In the genomic region with DNA sequence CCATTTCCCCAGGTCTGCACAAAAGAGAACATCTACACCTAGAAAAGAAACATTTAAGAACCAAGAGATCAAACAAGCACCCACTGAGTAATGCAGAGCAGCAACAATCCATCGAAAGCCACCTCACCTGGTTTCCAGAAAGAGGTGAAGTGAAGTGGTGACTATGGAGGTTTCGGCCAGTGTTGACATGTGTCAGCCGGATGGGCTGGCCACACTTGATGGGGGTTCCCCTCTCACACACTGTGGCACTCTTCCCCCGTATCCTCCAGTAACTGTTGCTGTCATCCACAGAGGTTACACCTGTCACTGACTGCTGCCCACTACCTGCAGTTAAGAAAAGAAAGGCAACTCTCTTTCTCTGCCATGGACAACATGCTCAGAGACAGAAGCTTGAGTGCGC, we compare ENCODE assay signal across 21 cellular contexts. TPM values are rescaled to one million over a fixed set of nuclear protein-coding genes. Genes with fewer than 3 reads are reported as not detected.
DNase-seq lines count a peak whose midpoint lies in the region; ATAC-seq, FAIRE-seq and TF ChIP-seq lines count a peak whose summit lies in the region.
"Had no signal": no experiment of that assay in that cellular context is flagged by ENCODE, and none has a peak within 500 bp of the region (broad histone marks: within the 10 kb centered on the region; RNA-seq: fewer than 3 reads in every experiment).

No MANE protein-coding gene starts in this region.

- no peaks in the 10 kb centered on the region for H3K9me3 Mint-ChIP-seq in natural killer cell
- H3K9me3 Mint-ChIP-seq: CD4-positive, CD25-positive, alpha-beta regulatory T cell had no signal

- no peak overlapping the region for H3K4me3 Mint-ChIP-seq in T-helper 17 cell
- no peak overlapping the region for H3K4me3 Mint-ChIP-seq in natural killer cell

- no peak overlapping the region for H3K27ac ChIP-seq in HepG2 (ENCODE audit: extremely low read length, insufficient read depth, low read length)
- no peak overlapping the region for H3K27ac ChIP-seq in right lobe of liver
- H3K27ac ChIP-seq in hepatocyte: no peak overlapping the region

- no TSS peak for BruUV-seq in HepG2 (replicated peaks; lab: Mats Ljungman, UMichigan)

- no peak overlapping the region for H3K4me2 ChIP-seq in HepG2 (ENCODE audit: low read depth, low read length)
- H3K4me2 ChIP-seq in hepatocyte: no peak overlapping the region

- TF ChIP-seq CTCF in HepG2 (CRISPR knock-in tag; IDR thresholded peaks at IDR 0.05) (no peak), right lobe of liver (IDR thresholded peaks at IDR 0.05) (no peak), natural killer cell (IDR thresholded peaks at IDR 0.05) (no peak), hepatocyte (IDR thresholded peaks at IDR 0.05; ENCODE audit: poor library complexity) (no peak)

- no peak for TF ChIP-seq EP300 in HepG2 (IDR thresholded peaks at IDR 0.05; ENCODE audit: low read depth in 2 of 2, low read length in 2 of 2)
- TF ChIP-seq EP300 in HepG2 (CRISPR knock-in tag; IDR thresholded peaks at IDR 0.05; ENCODE audit: borderline replicate concordance): no peak

- H3K27me3 ChIP-seq in HepG2 (ENCODE audit: control insufficient read depth in 1 of 2, insufficient read depth in 2 of 2, low read length in 2 of 2): no peaks in the 10 kb centered on the region
- no peaks in the 10 kb centered on the region for H3K27me3 ChIP-seq in right lobe of liver
- no peaks in the 10 kb centered on the region for H3K27me3 ChIP-seq in hepatocyte

- H3K36me3 Mint-ChIP-seq in T-helper 17 cell (ENCODE audit: low read depth) (peaks cover 5% of the 10 kb centered on the region), natural killer cell (no peaks in the 10 kb centered on the region)

- no peak for TF ChIP-seq RAD21 in HepG2 (CRISPR knock-in tag; IDR thresholded peaks at IDR 0.05)

- H3K36me3 ChIP-seq in HepG2 (replicated peaks in 1 of 2; ENCODE audit: control insufficient read depth in 1 of 2, insufficient read depth in 2 of 2, low read length in 2 of 2): peaks cover 3 to 8% of the 10 kb centered on the region in 2 experiments; a peak in 4 of 5 replicates
- peaks cover 0 to 19% (median 2%) of the 10 kb centered on the region in 4 donors for H3K36me3 ChIP-seq in right lobe of liver
- H3K36me3 ChIP-seq in hepatocyte (replicated peaks; ENCODE audit: insufficient read depth, low read depth): no peaks in the 10 kb centered on the region

- in situ Hi-C loops in HepG2 (cut with HindIII; ENCODE audit: extremely low pct_ligation_motif_present, low pct_unique_long_range_greater_than_20kb): no loop called here

- no peak overlapping the region for H3K9ac ChIP-seq in HepG2 (ENCODE audit: insufficient read depth, low read depth, low read length)

- no peaks in the 10 kb centered on the region for H3K9me2 ChIP-seq in hepatocyte (replicated peaks; ENCODE audit: insufficient read depth)

- H3K9me3 ChIP-seq in HepG2 (ENCODE audit: low read length) (no peaks in the 10 kb centered on the region), right lobe of liver (no peaks in the 10 kb centered on the region), T-helper 17 cell (ENCODE audit: control insufficient read depth, low read length, poor library complexity, severe bottlenecking) (no peaks in the 10 kb centered on the region), hepatocyte (ENCODE audit: low read depth) (no peaks in the 10 kb centered on the region)
- H3K9me3 ChIP-seq: Caco-2 had no signal

- FAIRE-seq in HepG2 (lab: Jason Lieb, UNC): no peak
- FAIRE-seq: GM12891 had no signal

- POLR2A ChIA-PET in HepG2 (lab: Yijun Ruan, JAX): no interaction called here

- H3K79me2 ChIP-seq in HepG2 (ENCODE audit: insufficient read depth, low read length) (peaks cover 10% of the 10 kb centered on the region), hepatocyte (peaks cover 70% of the 10 kb centered on the region)

- no peak for TF ChIP-seq POLR2A in HepG2 (IDR thresholded peaks at IDR 0.05; ENCODE audit: insufficient read depth in 1 of 2, low read depth in 2 of 2, low read length in 2 of 2)
- no peak for TF ChIP-seq POLR2A in right lobe of liver (IDR thresholded peaks at IDR 0.05)

- peak overlapping the region; percentile 53 for H3K27ac Mint-ChIP-seq in T-helper 17 cell
- H3K27ac Mint-ChIP-seq in natural killer cell: peak overlapping the region; percentile 2 to 35

- H3K27me3 Mint-ChIP-seq in T-helper 17 cell: no peaks in the 10 kb centered on the region
- H3K27me3 Mint-ChIP-seq in natural killer cell (ENCODE audit: low read depth in 2 of 2): no peaks in the 10 kb centered on the region
- H3K27me3 Mint-ChIP-seq: CD4-positive, CD25-positive, alpha-beta regulatory T cell had no signal

- no peak overlapping the region for H2AFZ ChIP-seq in HepG2 (ENCODE audit: low read length)
- H2AFZ ChIP-seq in hepatocyte: no peak overlapping the region

- H3K4me3 ChIP-seq in HepG2 (replicated peaks in 1 of 3; ENCODE audit: insufficient read depth in 1 of 3, low read depth in 2 of 3, low read length in 3 of 3) (no peak overlapping the region), right lobe of liver (no peak overlapping the region), hepatocyte (no peak overlapping the region)

- intact Hi-C loops in HepG2 (cut with micrococcal nuclease; ENCODE audit: unreplicated experiment) (no loop called here), right lobe of liver (cut with DNase I) (no loop called here), natural killer cell (cut with micrococcal nuclease) (no loop called here)

- CTCF ChIA-PET in HepG2 (lab: Yijun Ruan, JAX; ENCODE audit: low intra/inter-chr PET ratio, low total read pairs): no interaction called here

- H3K4me1 Mint-ChIP-seq in T-helper 17 cell (peaks cover 17% of the 10 kb centered on the region), natural killer cell (peaks cover 5 to 15% of the 10 kb centered on the region in 2 donors)

- DNase-seq in HepG2 (ENCODE audit: low spot score): no peak
- DNase-seq in right lobe of liver: no peak
- no peak for DNase-seq in T-helper 17 cell
- DNase-seq in natural killer cell: no peak
- no peak for DNase-seq in hepatocyte (ENCODE audit: low spot score)
- DNase-seq in NCI-H2029 treated with DMSO at 0.1 percent for 48 hours (lab: John Stamatoyannopoulos, UW): no peak
- no peak for DNase-seq in NCI-H524 (lab: John Stamatoyannopoulos, UW)
- DNase-seq: CD4-positive, CD25-positive, alpha-beta regulatory T cell; DMS 273 treated with DMSO at 0.1 percent for 48 hours; DMS79 treated with DMSO at 0.1 percent for 48 hours; GOT3; HCEC 1CT; KG1; NCI-H1105; NCI-H146; NCI-H2029; NCI-H345; NCI-H526; Right ventricle myocardium superior had no signal

- H4K20me1 ChIP-seq in HepG2 (ENCODE audit: insufficient read depth, low read length) (no peaks in the 10 kb centered on the region), hepatocyte (ENCODE audit: insufficient read depth, poor library complexity, severe bottlenecking) (no peaks in the 10 kb centered on the region)

- H3K4me1 ChIP-seq in HepG2 (ENCODE audit: insufficient read depth, low read length) (peaks cover 11% of the 10 kb centered on the region), right lobe of liver (no peaks in the 10 kb centered on the region), hepatocyte (ENCODE audit: insufficient read depth) (peaks cover under 1% of the 10 kb centered on the region)
- H3K4me1 ChIP-seq: Caco-2 had no signal

- 100% methylated on average over 5 of the region's 5 CpGs for WGBS in HepG2 (ENCODE audit: low lambda C conversion rate)
- WGBS in right lobe of liver (ENCODE audit: insufficient coverage, low coverage, low lambda C conversion rate, missing lambda C conversion rate): 92% methylated on average over 5 of the region's 5 CpGs
- WGBS in hepatocyte (ENCODE audit: low lambda C conversion rate, missing lambda C conversion rate): 99% methylated on average over 5 of the region's 5 CpGs

- ATAC-seq in HepG2 (no peak), right lobe of liver (no peak), T-helper 17 cell (no peak), natural killer cell (peak in 1 of 3 donors; percentile 20)

RNA-seq across cellular contexts. Expression of gene SDF2, which starts 6.5 kb away (rescaled TPM):
- total RNA-seq in HepG2 (2016; rRNA removed; fragmentation: Illumina TruSeq; extraction: Trizol) (39.1 and 58.2 TPM in 2 replicates), right lobe of liver (10 to 100 TPM; 24.6 to 31.8 (median 26.4) TPM), T-helper 17 cell (10 to 100 TPM; 31.5 to 38.5 TPM), natural killer cell (10 to 100 TPM; 53.0 to 65.3 (median 53.7) TPM), hepatocyte (77.4 and 78.6 TPM in 2 replicates)
- 11.6 and 16.0 TPM in 2 replicates for total RNA-seq in HepG2 (2016; cell fraction: cytosol; rRNA removed; fragmentation: Illumina TruSeq; extraction: Trizol; ENCODE audit: low read depth)
- total RNA-seq in HepG2 (2016; cell fraction: insoluble cytoplasmic fraction; rRNA removed; fragmentation: Illumina TruSeq; extraction: Trizol): 42.4 and 63.3 TPM in 2 replicates
- total RNA-seq in HepG2 (2016; cell fraction: membrane; rRNA removed; fragmentation: Illumina TruSeq; extraction: Trizol): 23.7 and 24.7 TPM in 2 replicates
- 43.5 and 51.7 TPM in 2 replicates for total RNA-seq in HepG2 (2016; cell fraction: nucleus; rRNA removed; fragmentation: Illumina TruSeq; extraction: Trizol)
- polyA plus RNA-seq in HepG2 (2011; rRNA removed) (58.4 and 61.2 TPM in 2 replicates), hepatocyte (123 and 148 TPM in 2 replicates)
- polyA plus RNA-seq in HepG2 (2011; cell fraction: cytosol; rRNA removed): 59.3 and 65.1 TPM in 2 replicates
- 24.0 and 30.6 TPM in 2 replicates for polyA plus RNA-seq in HepG2 (2011; cell fraction: nucleus; rRNA removed)
- polyA plus RNA-seq in HepG2 (2012): 36.3 and 49.1 TPM in 2 replicates
- polyA plus RNA-seq in HepG2 (2016; cell fraction: cytosol; fragmentation: Illumina TruSeq; extraction: Trizol; ENCODE audit: low read depth): 10.7 and 11.1 TPM in 2 replicates
- 34.5 and 36.3 TPM in 2 replicates for polyA plus RNA-seq in HepG2 (2016; cell fraction: insoluble cytoplasmic fraction; fragmentation: Illumina TruSeq; extraction: Trizol; ENCODE audit: low read depth)
- polyA plus RNA-seq in HepG2 (2016; cell fraction: membrane; fragmentation: Illumina TruSeq; extraction: Trizol; ENCODE audit: low read depth): 16.8 and 18.4 TPM in 2 replicates
- polyA plus RNA-seq in HepG2 (2016; cell fraction: nucleus; fragmentation: Illumina TruSeq; extraction: Trizol; ENCODE audit: insufficient read depth, low read depth): 87.7 and 89.2 TPM in 2 replicates
- 42.9 and 55.0 TPM in 2 replicates for polyA minus RNA-seq in HepG2 (2011; rRNA and poly(A)+ RNA removed; ENCODE audit: low replicate concordance)
- 19.1 and 20.8 TPM in 2 replicates for polyA minus RNA-seq in HepG2 (2011; cell fraction: cytosol; rRNA and poly(A)+ RNA removed)
- polyA minus RNA-seq in HepG2 (2011; cell fraction: nucleus; rRNA and poly(A)+ RNA removed): 14.3 and 19.9 TPM in 2 replicates

RNA-seq across cellular contexts. Expression of gene SUPT6H, which starts 6.8 kb away (rescaled TPM):
- total RNA-seq in HepG2 (2016; rRNA removed; fragmentation: Illumina TruSeq; extraction: Trizol) (39.9 TPM in 2 replicates), right lobe of liver (10 to 100 TPM; 28.8 to 38.0 (median 34.0) TPM), T-helper 17 cell (100 to 1,000 TPM; 136 to 139 TPM), natural killer cell (100 to 1,000 TPM; 170 to 184 (median 177) TPM), hepatocyte (48.8 and 50.8 TPM in 2 replicates)
- total RNA-seq in HepG2 (2016; cell fraction: cytosol; rRNA removed; fragmentation: Illumina TruSeq; extraction: Trizol; ENCODE audit: low read depth): 11.6 and 12.4 TPM in 2 replicates
- total RNA-seq in HepG2 (2016; cell fraction: insoluble cytoplasmic fraction; rRNA removed; fragmentation: Illumina TruSeq; extraction: Trizol): 35.6 and 40.5 TPM in 2 replicates
- total RNA-seq in HepG2 (2016; cell fraction: membrane; rRNA removed; fragmentation: Illumina TruSeq; extraction: Trizol): 14.0 and 14.2 TPM in 2 replicates
- 44.5 and 52.4 TPM in 2 replicates for total RNA-seq in HepG2 (2016; cell fraction: nucleus; rRNA removed; fragmentation: Illumina TruSeq; extraction: Trizol)
- polyA plus RNA-seq in HepG2 (2011; rRNA removed) (32.7 and 38.0 TPM in 2 replicates), hepatocyte (32.6 and 34.3 TPM in 2 replicates)
- 15.3 and 15.7 TPM in 2 replicates for polyA plus RNA-seq in HepG2 (2011; cell fraction: cytosol; rRNA removed)
- polyA plus RNA-seq in HepG2 (2011; cell fraction: nucleus; rRNA removed): 43.4 and 50.4 TPM in 2 replicates
- 37.9 and 44.2 TPM in 2 replicates for polyA plus RNA-seq in HepG2 (2012)
- 1.8 and 2.1 TPM in 2 replicates for polyA plus RNA-seq in HepG2 (2016; cell fraction: cytosol; fragmentation: Illumina TruSeq; extraction: Trizol; ENCODE audit: low read depth)
- 25.9 and 35.1 TPM in 2 replicates for polyA plus RNA-seq in HepG2 (2016; cell fraction: insoluble cytoplasmic fraction; fragmentation: Illumina TruSeq; extraction: Trizol; ENCODE audit: low read depth)
- 3.2 and 4.2 TPM in 2 replicates for polyA plus RNA-seq in HepG2 (2016; cell fraction: membrane; fragmentation: Illumina TruSeq; extraction: Trizol; ENCODE audit: low read depth)
- 83.1 and 98.8 TPM in 2 replicates for polyA plus RNA-seq in HepG2 (2016; cell fraction: nucleus; fragmentation: Illumina TruSeq; extraction: Trizol; ENCODE audit: insufficient read depth, low read depth)
- 95.5 and 107 TPM in 2 replicates for polyA minus RNA-seq in HepG2 (2011; rRNA and poly(A)+ RNA removed; ENCODE audit: low replicate concordance)
- polyA minus RNA-seq in HepG2 (2011; cell fraction: cytosol; rRNA and poly(A)+ RNA removed): 25.8 and 29.5 TPM in 2 replicates
- polyA minus RNA-seq in HepG2 (2011; cell fraction: nucleus; rRNA and poly(A)+ RNA removed): 70.4 and 73.5 TPM in 2 replicates

RNA-seq across cellular contexts. Expression of gene BLTP2, which starts 10.2 kb away (rescaled TPM):
- total RNA-seq in HepG2 (2016; rRNA removed; fragmentation: Illumina TruSeq; extraction: Trizol) (61.0 and 66.7 TPM in 2 replicates), right lobe of liver (10 to 100 TPM; 33.2 to 90.3 (median 47.1) TPM), T-helper 17 cell (100 to 1,000 TPM; 136 to 153 TPM), natural killer cell (100 to 1,000 TPM; 169 to 199 (median 188) TPM), hepatocyte (74.1 and 82.4 TPM in 2 replicates)
- 15.2 and 17.0 TPM in 2 replicates for total RNA-seq in HepG2 (2016; cell fraction: cytosol; rRNA removed; fragmentation: Illumina TruSeq; extraction: Trizol; ENCODE audit: low read depth)
- total RNA-seq in HepG2 (2016; cell fraction: insoluble cytoplasmic fraction; rRNA removed; fragmentation: Illumina TruSeq; extraction: Trizol): 55.0 and 65.2 TPM in 2 replicates
- total RNA-seq in HepG2 (2016; cell fraction: membrane; rRNA removed; fragmentation: Illumina TruSeq; extraction: Trizol): 30.2 and 33.4 TPM in 2 replicates
- 78.3 and 94.2 TPM in 2 replicates for total RNA-seq in HepG2 (2016; cell fraction: nucleus; rRNA removed; fragmentation: Illumina TruSeq; extraction: Trizol)
- polyA plus RNA-seq in HepG2 (2011; rRNA removed) (66.9 and 80.9 TPM in 2 replicates), hepatocyte (38.3 and 40.1 TPM in 2 replicates)
- polyA plus RNA-seq in HepG2 (2011; cell fraction: cytosol; rRNA removed): 44.0 and 51.2 TPM in 2 replicates
- 89.5 and 92.9 TPM in 2 replicates for polyA plus RNA-seq in HepG2 (2011; cell fraction: nucleus; rRNA removed)
- polyA plus RNA-seq in HepG2 (2012): 31.4 and 42.7 TPM in 2 replicates
- polyA plus RNA-seq in HepG2 (2016; cell fraction: cytosol; fragmentation: Illumina TruSeq; extraction: Trizol; ENCODE audit: low read depth): 3.4 and 3.8 TPM in 2 replicates
- 35.5 and 38.3 TPM in 2 replicates for polyA plus RNA-seq in HepG2 (2016; cell fraction: insoluble cytoplasmic fraction; fragmentation: Illumina TruSeq; extraction: Trizol; ENCODE audit: low read depth)
- 10.5 and 13.3 TPM in 2 replicates for polyA plus RNA-seq in HepG2 (2016; cell fraction: membrane; fragmentation: Illumina TruSeq; extraction: Trizol; ENCODE audit: low read depth)
- polyA plus RNA-seq in HepG2 (2016; cell fraction: nucleus; fragmentation: Illumina TruSeq; extraction: Trizol; ENCODE audit: insufficient read depth, low read depth): 83.5 and 84.1 TPM in 2 replicates
- polyA minus RNA-seq in HepG2 (2011; rRNA and poly(A)+ RNA removed; ENCODE audit: low replicate concordance): 349 and 803 TPM in 2 replicates
- 64.7 and 67.6 TPM in 2 replicates for polyA minus RNA-seq in HepG2 (2011; cell fraction: cytosol; rRNA and poly(A)+ RNA removed)
- 119 and 145 TPM in 2 replicates for polyA minus RNA-seq in HepG2 (2011; cell fraction: nucleus; rRNA and poly(A)+ RNA removed)

RNA-seq across cellular contexts. Expression of gene RSKR, which starts 41.2 kb away (rescaled TPM):
- total RNA-seq in HepG2 (2016; rRNA removed; fragmentation: Illumina TruSeq; extraction: Trizol): 1.9 and 5.0 TPM in 2 replicates
- 0.62 and 1.0 TPM in 2 replicates for total RNA-seq in HepG2 (2016; cell fraction: cytosol; rRNA removed; fragmentation: Illumina TruSeq; extraction: Trizol; ENCODE audit: low read depth)
- total RNA-seq in HepG2 (2016; cell fraction: insoluble cytoplasmic fraction; rRNA removed; fragmentation: Illumina TruSeq; extraction: Trizol): 0.83 and 5.2 TPM in 2 replicates
- total RNA-seq in HepG2 (2016; cell fraction: membrane; rRNA removed; fragmentation: Illumina TruSeq; extraction: Trizol): 0.48 and 0.93 TPM in 2 replicates
- 12.3 and 13.9 TPM in 2 replicates for total RNA-seq in HepG2 (2016; cell fraction: nucleus; rRNA removed; fragmentation: Illumina TruSeq; extraction: Trizol)
- polyA plus RNA-seq in HepG2 (2011; rRNA removed): 8.6 and 10.4 TPM in 2 replicates
- polyA plus RNA-seq in HepG2 (2011; cell fraction: cytosol; rRNA removed): 1.6 TPM in 2 replicates
- polyA plus RNA-seq in HepG2 (2011; cell fraction: nucleus; rRNA removed): 39.0 and 41.5 TPM in 2 replicates
- polyA plus RNA-seq in HepG2 (2012): 3.7 and 5.6 TPM in 2 replicates
- polyA plus RNA-seq in HepG2 (2016; cell fraction: cytosol; fragmentation: Illumina TruSeq; extraction: Trizol; ENCODE audit: low read depth): 0.03 TPM in 1 of 2 replicates, not detected in the other
- polyA plus RNA-seq in HepG2 (2016; cell fraction: insoluble cytoplasmic fraction; fragmentation: Illumina TruSeq; extraction: Trizol; ENCODE audit: low read depth): 0.70 and 1.3 TPM in 2 replicates
- 0.22 and 0.43 TPM in 2 replicates for polyA plus RNA-seq in HepG2 (2016; cell fraction: membrane; fragmentation: Illumina TruSeq; extraction: Trizol; ENCODE audit: low read depth)
- 33.1 and 34.5 TPM in 2 replicates for polyA plus RNA-seq in HepG2 (2016; cell fraction: nucleus; fragmentation: Illumina TruSeq; extraction: Trizol; ENCODE audit: insufficient read depth, low read depth)
- polyA minus RNA-seq in HepG2 (2011; rRNA and poly(A)+ RNA removed; ENCODE audit: low replicate concordance): 12.9 and 33.2 TPM in 2 replicates
- polyA minus RNA-seq in HepG2 (2011; cell fraction: cytosol; rRNA and poly(A)+ RNA removed): 1.1 and 2.8 TPM in 2 replicates
- polyA minus RNA-seq in HepG2 (2011; cell fraction: nucleus; rRNA and poly(A)+ RNA removed): 27.9 and 31.6 TPM in 2 replicates
- total RNA-seq in right lobe of liver: 1 to 10 TPM; 1.5 to 7.3 (median 4.2) TPM
- total RNA-seq in T-helper 17 cell: 1 to 10 TPM; 8.1 to 8.8 TPM
- total RNA-seq in natural killer cell: 10 to 100 TPM in 2 of 3 donors, 1 to 10 TPM in 1; 10.0 to 14.6 (median 14.0) TPM
- 4.6 and 5.3 TPM in 2 replicates for total RNA-seq in hepatocyte
- polyA plus RNA-seq in hepatocyte: 1.6 and 2.2 TPM in 2 replicates

RNA-seq across cellular contexts. Expression of gene SPAG5, which starts 56.3 kb away (rescaled TPM):
- total RNA-seq in HepG2 (2016; rRNA removed; fragmentation: Illumina TruSeq; extraction: Trizol): 98.0 and 105 TPM in 2 replicates
- total RNA-seq in HepG2 (2016; cell fraction: cytosol; rRNA removed; fragmentation: Illumina TruSeq; extraction: Trizol; ENCODE audit: low read depth): 14.6 and 16.2 TPM in 2 replicates
- total RNA-seq in HepG2 (2016; cell fraction: insoluble cytoplasmic fraction; rRNA removed; fragmentation: Illumina TruSeq; extraction: Trizol): 98.5 and 112 TPM in 2 replicates
- 35.4 and 39.1 TPM in 2 replicates for total RNA-seq in HepG2 (2016; cell fraction: membrane; rRNA removed; fragmentation: Illumina TruSeq; extraction: Trizol)
- 89.1 and 95.8 TPM in 2 replicates for total RNA-seq in HepG2 (2016; cell fraction: nucleus; rRNA removed; fragmentation: Illumina TruSeq; extraction: Trizol)
- 28.2 and 41.4 TPM in 2 replicates for polyA plus RNA-seq in HepG2 (2011; rRNA removed)
- 22.7 and 32.5 TPM in 2 replicates for polyA plus RNA-seq in HepG2 (2011; cell fraction: cytosol; rRNA removed)
- polyA plus RNA-seq in HepG2 (2011; cell fraction: nucleus; rRNA removed): 69.4 and 110 TPM in 2 replicates
- polyA plus RNA-seq in HepG2 (2012): 16.1 and 27.4 TPM in 2 replicates
- 9.9 and 10.2 TPM in 2 replicates for polyA plus RNA-seq in HepG2 (2016; cell fraction: cytosol; fragmentation: Illumina TruSeq; extraction: Trizol; ENCODE audit: low read depth)
- 92.8 and 96.1 TPM in 2 replicates for polyA plus RNA-seq in HepG2 (2016; cell fraction: insoluble cytoplasmic fraction; fragmentation: Illumina TruSeq; extraction: Trizol; ENCODE audit: low read depth)
- polyA plus RNA-seq in HepG2 (2016; cell fraction: membrane; fragmentation: Illumina TruSeq; extraction: Trizol; ENCODE audit: low read depth): 20.0 and 23.8 TPM in 2 replicates
- 145 and 148 TPM in 2 replicates for polyA plus RNA-seq in HepG2 (2016; cell fraction: nucleus; fragmentation: Illumina TruSeq; extraction: Trizol; ENCODE audit: insufficient read depth, low read depth)
- 67.2 and 287 TPM in 2 replicates for polyA minus RNA-seq in HepG2 (2011; rRNA and poly(A)+ RNA removed; ENCODE audit: low replicate concordance)
- polyA minus RNA-seq in HepG2 (2011; cell fraction: cytosol; rRNA and poly(A)+ RNA removed): 18.6 and 22.3 TPM in 2 replicates
- 59.9 and 64.0 TPM in 2 replicates for polyA minus RNA-seq in HepG2 (2011; cell fraction: nucleus; rRNA and poly(A)+ RNA removed)
- 10 to 100 TPM in 4 of 6 experiments, 1 to 10 TPM in 2; 8.4 to 14.1 (median 11.3) TPM for total RNA-seq in right lobe of liver
- total RNA-seq in T-helper 17 cell: 10 to 100 TPM; 19.2 to 31.5 TPM
- 10 to 100 TPM; 18.0 to 19.6 (median 19.3) TPM for total RNA-seq in natural killer cell
- 13.9 and 16.3 TPM in 2 replicates for total RNA-seq in hepatocyte
- 17.9 and 19.2 TPM in 2 replicates for polyA plus RNA-seq in hepatocyte
